9 cellular contexts compared by ENCODE assay signal in genomic region chr10:88117227-88117626, GRCh38.
DNase-seq lines count a peak whose midpoint lies in the region; ATAC-seq, FAIRE-seq and TF ChIP-seq lines count a peak whose summit lies in the region.
"Had no signal": no experiment of that assay in that cellular context is flagged by ENCODE, and none has a peak within 500 bp of the region (broad histone marks: within the 10 kb centered on the region; RNA-seq: fewer than 3 reads in every experiment).

No MANE protein-coding gene starts in this region.

- ATAC-seq in HG02678 (IDR thresholded peaks at IDR 0.05; ENCODE audit: unreplicated experiment): peak; percentile 38

- H3K27ac ChIP-seq in vagina: no peak overlapping the region

- no peak overlapping the region for H3K4me3 ChIP-seq in vagina
- H3K4me3 ChIP-seq: stomach had no signal

- no peaks in the 10 kb centered on the region for H3K9me3 ChIP-seq in vagina
- H3K9me3 ChIP-seq: stomach had no signal

- TF ChIP-seq POLR2A in vagina (IDR thresholded peaks at IDR 0.05): no peak

- FAIRE-seq in D721Med (lab: Jason Lieb, UNC): no peak

- no peaks in the 10 kb centered on the region for H3K36me3 ChIP-seq in vagina
- H3K36me3 ChIP-seq: stomach had no signal

- TF ChIP-seq CTCF in vagina (IDR thresholded peaks at IDR 0.05) (no peak), D721Med (IDR thresholded peaks at IDR 0.05; ENCODE audit: insufficient read depth, missing control alignments) (no peak)

- no peaks in the 10 kb centered on the region for H3K27me3 ChIP-seq in vagina
- H3K27me3 ChIP-seq: stomach had no signal

- intact Hi-C loops in vagina (cut with DNase I): no loop called here

- peaks cover 10% of the 10 kb centered on the region for H3K4me1 ChIP-seq in vagina

- peak; percentile 41 for DNase-seq in EH (ENCODE audit: low read depth)
- DNase-seq in activated CD8-positive, alpha-beta memory T cell treated with anti-CD3 and anti-CD28 coated beads, Interleukin-2, amount 50 U/mL, for 4 hours: peak; percentile 54
- peak; percentile 41 to 49 (median 43) for DNase-seq in stimulated activated CD4-positive, alpha-beta T cell treated with anti-CD3 and anti-CD28 coated beads, Interleukin-12 subunit alpha, Interleukin-12 subunit beta, amount 100 ng/mL, for 48 hours (ENCODE audit: low read depth in 2 of 3, low spot score in 1 of 3)
- DNase-seq in NAMALWA (ENCODE audit: low spot score): no peak
- DNase-seq in vagina (ENCODE audit: extremely low spot score in 2 of 2): no peak
- DNase-seq in D721Med (ENCODE audit: insufficient read length, low spot score): no peak
- no peak for DNase-seq in medulla oblongata (ENCODE audit: extremely low spot score)
- DNase-seq: stomach had no signal

Comparison
In these comparisons a context has a peak if more than half of its experiments do, and no peak if none do; other contexts are left out.
1. DNase-seq: peak in EH (single experiment), activated CD8-positive, alpha-beta memory T cell treated with anti-CD3 and anti-CD28 coated beads, Interleukin-2, amount 50 U/mL, for 4 hours (single experiment) and stimulated activated CD4-positive, alpha-beta T cell treated with anti-CD3 and anti-CD28 coated beads, Interleukin-12 subunit alpha, Interleukin-12 subunit beta, amount 100 ng/mL, for 48 hours (3 of 3); none in NAMALWA (single experiment), vagina (0 of 2), D721Med (single experiment) and medulla oblongata (single experiment).